24 cellular contexts compared by ENCODE assay signal in the genomic region with DNA sequence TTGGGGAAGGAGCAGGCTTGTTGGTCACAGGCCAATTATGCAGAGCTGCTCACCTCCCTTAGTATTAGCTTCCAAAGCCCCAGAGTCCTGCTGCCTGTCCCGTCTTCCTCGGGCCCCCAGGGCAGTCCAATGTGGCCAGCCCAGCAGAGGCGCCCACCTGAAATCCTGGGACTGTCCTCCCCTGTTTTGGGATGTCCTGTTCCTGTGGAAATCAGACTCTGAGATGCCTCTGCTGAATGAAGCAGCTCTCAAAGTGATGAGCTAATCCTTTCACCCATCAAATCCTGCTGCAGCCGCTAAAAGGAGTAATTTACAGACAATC.
"Had no signal": no experiment of that assay in that cellular context is flagged by ENCODE, and none has a peak within 500 bp of the region (broad histone marks: within the 10 kb centered on the region; RNA-seq: fewer than 3 reads in every experiment).

No MANE protein-coding gene starts in this region.

- H3K36me3 Mint-ChIP-seq: activated naive CD4-positive, alpha-beta T cell treated with anti-CD3 and anti-CD28 coated beads, Interleukin-2, amount 10 ng/mL, durations not matched to agents 7 days and 5 days had no signal

- H3K36me3 ChIP-seq: gastrocnemius medialis, uterus had no signal

- H3K27ac ChIP-seq: brain microvascular endothelial cell, coronary artery, gastrocnemius medialis, heart left ventricle, spleen, tibial artery, uterus had no signal

- H3K4me3 Mint-ChIP-seq: activated CD8-positive, alpha-beta T cell treated with anti-CD3 and anti-CD28 coated beads for 36 hours; activated naive CD4-positive, alpha-beta T cell treated with anti-CD3 and anti-CD28 coated beads, Interleukin-2, amount 10 ng/mL, durations not matched to agents 7 days and 5 days; central memory CD8-positive, alpha-beta T cell; nephron progenitor cell had no signal

- H3K4me3 ChIP-seq: coronary artery, gastrocnemius medialis, heart left ventricle, lung, spleen, tibial artery, uterus had no signal

- FAIRE-seq: kidney had no signal

- H3K9me3 Mint-ChIP-seq: activated CD8-positive, alpha-beta T cell treated with anti-CD3 and anti-CD28 coated beads for 36 hours; activated naive CD4-positive, alpha-beta T cell treated with anti-CD3 and anti-CD28 coated beads, Interleukin-2, amount 10 ng/mL, durations not matched to agents 7 days and 5 days; central memory CD8-positive, alpha-beta T cell; nephron progenitor cell had no signal

- DNase-seq: activated CD4-positive, alpha-beta T cell treated with anti-CD3 and anti-CD28 coated beads for 48 hours; activated CD4-positive, CD25-positive, alpha-beta regulatory T cell; activated CD8-positive, alpha-beta T cell treated with anti-CD3 and anti-CD28 coated beads for 36 hours; activated naive CD4-positive, alpha-beta T cell treated with anti-CD3 and anti-CD28 coated beads, Interleukin-2, amount 10 ng/mL, durations not matched to agents 7 days and 5 days; activated T-cell treated with anti-CD3 and anti-CD28 coated beads, Interleukin-2, amount 50 U/mL, for 1 hour; aorta; brain microvascular endothelial cell; gastrocnemius medialis; heart left ventricle; kidney; nephron progenitor cell; nucleus accumbens; retina; spleen; stimulated activated naive CD8-positive, alpha-beta T cell treated with anti-CD3 and anti-CD28 coated beads, Interleukin-15, Interleukin-2, amounts not matched to agents 100 U/mL and 50 U/mL, for 24 hours; substantia nigra; T1000; tibial artery; uterus had no signal

- H3K4me1 ChIP-seq: uterus had no signal

- ATAC-seq: activated CD8-positive, alpha-beta T cell treated with anti-CD3 and anti-CD28 coated beads for 36 hours; esophagus mucosa; gastrocnemius medialis; heart left ventricle; left lobe of liver; stimulated activated naive CD8-positive, alpha-beta T cell treated with anti-CD3 and anti-CD28 coated beads, Interleukin-15, Interleukin-2, amounts not matched to agents 100 U/mL and 50 U/mL, for 24 hours had no signal

- H3K27ac Mint-ChIP-seq: activated CD8-positive, alpha-beta T cell treated with anti-CD3 and anti-CD28 coated beads for 36 hours; nephron progenitor cell had no signal

- H3K27me3 ChIP-seq: brain microvascular endothelial cell, gastrocnemius medialis, heart left ventricle, spleen, tibial artery, uterus had no signal

- H3K9me3 ChIP-seq: gastrocnemius medialis, heart left ventricle, spleen, tibial artery, uterus had no signal

- H3K4me1 Mint-ChIP-seq: central memory CD8-positive, alpha-beta T cell had no signal

- H3K27me3 Mint-ChIP-seq: activated CD8-positive, alpha-beta T cell treated with anti-CD3 and anti-CD28 coated beads for 36 hours; activated naive CD4-positive, alpha-beta T cell treated with anti-CD3 and anti-CD28 coated beads, Interleukin-2, amount 10 ng/mL, durations not matched to agents 7 days and 5 days; central memory CD8-positive, alpha-beta T cell had no signal
